1 cellular context compared by ENCODE assay signal in the genomic region with DNA sequence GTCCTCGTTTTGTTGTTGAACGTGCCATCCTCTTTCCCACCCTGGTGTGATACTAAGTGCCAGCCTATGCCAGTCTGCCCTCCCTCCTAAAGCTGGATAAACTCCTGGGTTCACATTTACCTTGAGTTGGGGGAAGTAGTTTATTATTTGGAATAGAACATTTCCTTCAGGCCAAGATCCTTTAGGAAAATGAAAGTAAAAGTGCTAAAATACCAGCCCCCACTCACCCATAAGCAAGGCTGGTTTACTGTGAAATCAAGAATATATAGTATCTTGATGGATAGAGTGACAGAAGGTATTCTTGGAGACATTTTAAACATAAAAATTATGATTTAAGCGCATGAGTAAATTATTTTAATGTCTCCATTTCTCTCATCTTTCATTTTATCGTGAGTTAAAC.
TF ChIP-seq lines count a peak whose summit lies in the region.

No MANE protein-coding gene starts in this region.

TF ChIP-seq in HepG2, 621 proteins besides CTCF, POLR2A, EP300 and RAD21 (continued from another document):
- TF ChIP-seq, protein P1, sequence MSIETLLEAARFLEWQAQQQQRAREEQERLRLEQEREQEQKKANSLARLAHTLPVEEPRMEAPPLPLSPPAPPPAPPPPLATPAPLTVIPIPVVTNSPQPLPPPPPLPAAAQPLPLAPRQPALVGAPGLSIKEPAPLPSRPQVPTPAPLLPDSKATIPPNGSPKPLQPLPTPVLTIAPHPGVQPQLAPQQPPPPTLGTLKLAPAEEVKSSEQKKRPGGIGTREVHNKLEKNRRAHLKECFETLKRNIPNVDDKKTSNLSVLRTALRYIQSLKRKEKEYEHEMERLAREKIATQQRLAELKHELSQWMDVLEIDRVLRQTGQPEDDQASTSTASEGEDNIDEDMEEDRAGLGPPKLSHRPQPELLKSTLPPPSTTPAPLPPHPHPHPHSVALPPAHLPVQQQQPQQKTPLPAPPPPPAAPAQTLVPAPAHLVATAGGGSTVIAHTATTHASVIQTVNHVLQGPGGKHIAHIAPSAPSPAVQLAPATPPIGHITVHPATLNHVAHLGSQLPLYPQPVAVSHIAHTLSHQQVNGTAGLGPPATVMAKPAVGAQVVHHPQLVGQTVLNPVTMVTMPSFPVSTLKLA (IDR thresholded peaks at IDR 0.05), result no peak
- TF ChIP-seq, protein P2, sequence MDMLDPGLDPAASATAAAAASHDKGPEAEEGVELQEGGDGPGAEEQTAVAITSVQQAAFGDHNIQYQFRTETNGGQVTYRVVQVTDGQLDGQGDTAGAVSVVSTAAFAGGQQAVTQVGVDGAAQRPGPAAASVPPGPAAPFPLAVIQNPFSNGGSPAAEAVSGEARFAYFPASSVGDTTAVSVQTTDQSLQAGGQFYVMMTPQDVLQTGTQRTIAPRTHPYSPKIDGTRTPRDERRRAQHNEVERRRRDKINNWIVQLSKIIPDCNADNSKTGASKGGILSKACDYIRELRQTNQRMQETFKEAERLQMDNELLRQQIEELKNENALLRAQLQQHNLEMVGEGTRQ (IDR thresholded peaks at IDR 0.05; ENCODE audit: low read depth, low read length), result no peak
- TF ChIP-seq, protein P2 (CRISPR knock-in tag; IDR thresholded peaks at IDR 0.05; ENCODE audit: borderline replicate concordance), result no peak
- TF ChIP-seq POLR2AphosphoS5 (IDR thresholded peaks at IDR 0.05; ENCODE audit: low read depth, low read length) (no peak), KDM1A (CRISPR knock-in tag; IDR thresholded peaks at IDR 0.05) (no peak), CHCHD3 (CRISPR knock-in tag; IDR thresholded peaks at IDR 0.05) (no peak), YEATS2 (CRISPR knock-in tag; IDR thresholded peaks at IDR 0.05; ENCODE audit: borderline replicate concordance) (no peak), ZNF510 (CRISPR knock-in tag; IDR thresholded peaks at IDR 0.05; ENCODE audit: low read depth) (no peak)
- TF ChIP-seq, protein P3, sequence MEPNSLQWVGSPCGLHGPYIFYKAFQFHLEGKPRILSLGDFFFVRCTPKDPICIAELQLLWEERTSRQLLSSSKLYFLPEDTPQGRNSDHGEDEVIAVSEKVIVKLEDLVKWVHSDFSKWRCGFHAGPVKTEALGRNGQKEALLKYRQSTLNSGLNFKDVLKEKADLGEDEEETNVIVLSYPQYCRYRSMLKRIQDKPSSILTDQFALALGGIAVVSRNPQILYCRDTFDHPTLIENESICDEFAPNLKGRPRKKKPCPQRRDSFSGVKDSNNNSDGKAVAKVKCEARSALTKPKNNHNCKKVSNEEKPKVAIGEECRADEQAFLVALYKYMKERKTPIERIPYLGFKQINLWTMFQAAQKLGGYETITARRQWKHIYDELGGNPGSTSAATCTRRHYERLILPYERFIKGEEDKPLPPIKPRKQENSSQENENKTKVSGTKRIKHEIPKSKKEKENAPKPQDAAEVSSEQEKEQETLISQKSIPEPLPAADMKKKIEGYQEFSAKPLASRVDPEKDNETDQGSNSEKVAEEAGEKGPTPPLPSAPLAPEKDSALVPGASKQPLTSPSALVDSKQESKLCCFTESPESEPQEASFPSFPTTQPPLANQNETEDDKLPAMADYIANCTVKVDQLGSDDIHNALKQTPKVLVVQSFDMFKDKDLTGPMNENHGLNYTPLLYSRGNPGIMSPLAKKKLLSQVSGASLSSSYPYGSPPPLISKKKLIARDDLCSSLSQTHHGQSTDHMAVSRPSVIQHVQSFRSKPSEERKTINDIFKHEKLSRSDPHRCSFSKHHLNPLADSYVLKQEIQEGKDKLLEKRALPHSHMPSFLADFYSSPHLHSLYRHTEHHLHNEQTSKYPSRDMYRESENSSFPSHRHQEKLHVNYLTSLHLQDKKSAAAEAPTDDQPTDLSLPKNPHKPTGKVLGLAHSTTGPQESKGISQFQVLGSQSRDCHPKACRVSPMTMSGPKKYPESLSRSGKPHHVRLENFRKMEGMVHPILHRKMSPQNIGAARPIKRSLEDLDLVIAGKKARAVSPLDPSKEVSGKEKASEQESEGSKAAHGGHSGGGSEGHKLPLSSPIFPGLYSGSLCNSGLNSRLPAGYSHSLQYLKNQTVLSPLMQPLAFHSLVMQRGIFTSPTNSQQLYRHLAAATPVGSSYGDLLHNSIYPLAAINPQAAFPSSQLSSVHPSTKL (CRISPR knock-in tag; IDR thresholded peaks at IDR 0.05), result no peak
- TF ChIP-seq, protein P4, sequence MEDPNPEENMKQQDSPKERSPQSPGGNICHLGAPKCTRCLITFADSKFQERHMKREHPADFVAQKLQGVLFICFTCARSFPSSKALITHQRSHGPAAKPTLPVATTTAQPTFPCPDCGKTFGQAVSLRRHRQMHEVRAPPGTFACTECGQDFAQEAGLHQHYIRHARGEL (CRISPR knock-in tag; IDR thresholded peaks at IDR 0.05), result no peak
